Comparison of ENCODE assay signal across 8 cellular contexts in genomic region chr7:39621784-39622411, GRCh38. TPM values are rescaled to one million over a fixed set of nuclear protein-coding genes. Genes with fewer than 3 reads are reported as not detected.
DNase-seq lines count a peak whose midpoint lies in the region; ATAC-seq and TF ChIP-seq lines count a peak whose summit lies in the region.

No MANE protein-coding gene starts in this region.

- H3K36me3 Mint-ChIP-seq in activated T-cell treated with anti-CD3 and anti-CD28 coated beads, Interleukin-2, amount 50 U/mL, for 4 hours (ENCODE audit: insufficient read depth), result peaks cover 5% of the 10 kb centered on the region
- no peaks in the 10 kb centered on the region for H3K36me3 Mint-ChIP-seq in brain

- peak overlapping the region in 12 of 21 experiments; percentile 3 to 98 (median 93) for H3K27ac ChIP-seq in skin epidermis

- peak overlapping the region; percentile 87 to 99 (median 96) for H3K27ac Mint-ChIP-seq in brain

- TF ChIP-seq CTCF in LNCaP clone FGC (IDR thresholded peaks at IDR 0.05; ENCODE audit: control insufficient read depth, extremely low read depth, insufficient read depth) (no peak), brain (conservative IDR thresholded peaks at IDR 0.05) (no peak)

- H3K9me3 Mint-ChIP-seq in activated T-cell treated with anti-CD3 and anti-CD28 coated beads, Interleukin-2, amount 50 U/mL, for 4 hours, result no peaks in the 10 kb centered on the region
- peaks cover 0 to 3% (median 0%) of the 10 kb centered on the region in 5 experiments for H3K9me3 Mint-ChIP-seq in brain

- H3K4me3 ChIP-seq in LNCaP clone FGC (ENCODE audit: low read depth, low read length) (peak overlapping the region; percentile 78), skin epidermis (no peak overlapping the region)

- H3K4me3 Mint-ChIP-seq in activated T-cell treated with anti-CD3 and anti-CD28 coated beads, Interleukin-2, amount 50 U/mL, for 4 hours, result peak overlapping the region; percentile 87
- peak overlapping the region; percentile 87 to 92 (median 91) for H3K4me3 Mint-ChIP-seq in brain

- no peak for DNase-seq in activated T-cell treated with anti-CD3 and anti-CD28 coated beads, Interleukin-2, amount 50 U/mL, for 4 hours
- no peak for DNase-seq in activated T-cell treated with anti-CD3 and anti-CD28 coated beads for 4 hours
- DNase-seq in LNCaP clone FGC (ENCODE audit: low read depth), result no peak
- DNase-seq in ureter (ENCODE audit: low spot score), result no peak
- DNase-seq in KG1 (lab: John Stamatoyannopoulos, UW), result no peak

- no peak for ATAC-seq in activated T-cell treated with anti-CD3 and anti-CD28 coated beads, Interleukin-2, amount 50 U/mL, for 4 hours
- ATAC-seq in HG02884 (IDR thresholded peaks at IDR 0.05; ENCODE audit: unreplicated experiment), result no peak

- no peaks in the 10 kb centered on the region for H3K27me3 Mint-ChIP-seq in activated T-cell treated with anti-CD3 and anti-CD28 coated beads, Interleukin-2, amount 50 U/mL, for 4 hours (ENCODE audit: low read depth)
- H3K27me3 Mint-ChIP-seq in brain, result peaks cover 7% of the 10 kb centered on the region

- H3K4me1 Mint-ChIP-seq in activated T-cell treated with anti-CD3 and anti-CD28 coated beads, Interleukin-2, amount 50 U/mL, for 4 hours (ENCODE audit: low read depth), result peaks cover 36% of the 10 kb centered on the region
- H3K4me1 Mint-ChIP-seq in brain, result peaks cover 45% of the 10 kb centered on the region

RNA-seq across cellular contexts. Expression of gene RALA, which starts 1.5 kb away (rescaled TPM):
- total RNA-seq in activated T-cell treated with anti-CD3 and anti-CD28 coated beads, Interleukin-2, amount 50 U/mL, for 4 hours, result 10 to 100 TPM; 28.5 to 31.3 (median 30.1) TPM
- 39.1 TPM for polyA plus RNA-seq in brain (ENCODE audit: insufficient read depth, low read depth, low replicate concordance)
- 20.0 TPM for total RNA-seq in ureter

RNA-seq across cellular contexts. Expression of gene YAE1, which starts 55.7 kb away (rescaled TPM):
- total RNA-seq in activated T-cell treated with anti-CD3 and anti-CD28 coated beads, Interleukin-2, amount 50 U/mL, for 4 hours, result 10 to 100 TPM in 1 of 3 donors, 1 to 10 TPM in 2; 9.2 to 11.3 (median 9.3) TPM
- polyA plus RNA-seq in brain (ENCODE audit: insufficient read depth, low read depth, low replicate concordance), result 14.7 TPM
- 24.8 TPM for total RNA-seq in ureter
